In genomic region chr16:90011196-90011819, GRCh38 we compare ENCODE assay signal across 30 cellular contexts. TPM values are rescaled to one million over a fixed set of nuclear protein-coding genes. Genes with fewer than 3 reads are reported as not detected.
"Had no signal": no experiment of that assay in that cellular context is flagged by ENCODE, and none has a peak within 500 bp of the region (broad histone marks: within the 10 kb centered on the region; RNA-seq: fewer than 3 reads in every experiment).

No MANE protein-coding gene starts in this region.

- H3K36me3 Mint-ChIP-seq: activated CD8-positive, alpha-beta memory T cell treated with anti-CD3 and anti-CD28 coated beads, Interleukin-2, amount 10 ng/mL, durations not matched to agents 7 days and 5 days; activated naive CD4-positive, alpha-beta T cell treated with anti-CD3 and anti-CD28 coated beads, Interleukin-2, amount 50 U/mL, for 24 hours; stimulated activated memory B cell treated with anti-CD40 and anti-IgM and Interleukin-4, amounts not matched to agents 10 μg/mL and 1 μg/mL and 100 μg/mL, for 72 hours; type B pancreatic cell had no signal

- H3K27ac ChIP-seq: breast epithelium, heart left ventricle, left ventricle myocardium inferior, neutrophil, ovary had no signal

- H3K27me3 ChIP-seq: breast epithelium, heart left ventricle, ovary had no signal

- H3K9me3 ChIP-seq: breast epithelium, heart left ventricle, left ventricle myocardium inferior, neutrophil, ovary had no signal

- H3K4me3 Mint-ChIP-seq: activated CD4-positive, alpha-beta T cell treated with anti-CD3 and anti-CD28 coated beads, Interleukin-2, amount 10 ng/mL, durations not matched to agents 7 days and 5 days; activated CD8-positive, alpha-beta memory T cell treated with anti-CD3 and anti-CD28 coated beads, Interleukin-2, amount 10 ng/mL, durations not matched to agents 7 days and 5 days; activated CD8-positive, alpha-beta T cell treated with anti-CD3 and anti-CD28 coated beads, Interleukin-2, amount 10 ng/mL, durations not matched to agents 7 days and 5 days; activated naive CD4-positive, alpha-beta T cell treated with anti-CD3 and anti-CD28 coated beads, Interleukin-2, amount 50 U/mL, for 24 hours; activated naive CD8-positive, alpha-beta T cell treated with anti-CD3 and anti-CD28 coated beads, Interleukin-2, amount 50 U/mL, for 24 hours; nephron; stimulated activated memory B cell treated with anti-CD40 and anti-IgM and Interleukin-4, amounts not matched to agents 10 μg/mL and 1 μg/mL and 100 μg/mL, for 72 hours; stimulated activated naive CD8-positive, alpha-beta T cell treated with anti-CD3 and anti-CD28 coated beads, Interleukin-15, amount 100 ng/mL, for 72 hours; type B pancreatic cell had no signal

- DNase-seq: activated CD4-positive, alpha-beta T cell treated with anti-CD3 and anti-CD28 coated beads for 1 hour; activated CD4-positive, alpha-beta T cell treated with anti-CD3 and anti-CD28 coated beads, Interleukin-2, amount 10 ng/mL, durations not matched to agents 7 days and 5 days; activated CD8-positive, alpha-beta memory T cell treated with anti-CD3 and anti-CD28 coated beads, Interleukin-2, amount 10 ng/mL, durations not matched to agents 7 days and 5 days; activated CD8-positive, alpha-beta T cell treated with anti-CD3 and anti-CD28 coated beads, Interleukin-2, amount 10 ng/mL, durations not matched to agents 7 days and 5 days; activated naive CD8-positive, alpha-beta T cell treated with anti-CD3 and anti-CD28 coated beads, Interleukin-2, amount 50 U/mL, for 24 hours; activated T-cell treated with anti-CD3 and anti-CD28 coated beads, Interleukin-2, amount 50 U/mL, for 48 hours; amygdala; central memory CD4-positive, alpha-beta T cell; hypothalamus; kidney glomerular epithelial cell; left ventricle myocardium inferior; mesendoderm; ovary; retina; small intestine; stimulated activated CD4-positive, alpha-beta T cell treated with anti-CD3 and anti-CD28 coated beads, Interleukin-4, amount 100 ng/mL, for 24 hours; stimulated activated naive CD8-positive, alpha-beta T cell treated with anti-CD3 and anti-CD28 coated beads, Interleukin-15, amount 100 ng/mL, for 72 hours; substantia nigra; T-helper 2 cell had no signal

- H3K9me3 Mint-ChIP-seq: activated CD4-positive, alpha-beta T cell treated with anti-CD3 and anti-CD28 coated beads, Interleukin-2, amount 10 ng/mL, durations not matched to agents 7 days and 5 days; activated naive CD4-positive, alpha-beta T cell treated with anti-CD3 and anti-CD28 coated beads, Interleukin-2, amount 50 U/mL, for 24 hours; activated naive CD8-positive, alpha-beta T cell treated with anti-CD3 and anti-CD28 coated beads, Interleukin-2, amount 50 U/mL, for 24 hours; activated T-helper 2 cell treated with anti-CD3 and anti-CD28 coated beads, Interferon-gamma antibody, Interleukin-2, Interleukin-4, amounts not matched to agents 10 μg/mL and 5 μg/mL and 100 μg/mL, durations not matched to agents 14 hours and 24 hours and 36 hours; nephron; stimulated activated memory B cell treated with anti-CD40 and anti-IgM and Interleukin-4, amounts not matched to agents 10 μg/mL and 1 μg/mL and 100 μg/mL, for 72 hours; stimulated activated naive CD8-positive, alpha-beta T cell treated with anti-CD3 and anti-CD28 coated beads, Interleukin-15, amount 100 ng/mL, for 72 hours; type B pancreatic cell had no signal

- H3K36me3 ChIP-seq: breast epithelium, heart left ventricle, left ventricle myocardium inferior, neutrophil, ovary had no signal

- H3K27me3 Mint-ChIP-seq: activated naive CD4-positive, alpha-beta T cell treated with anti-CD3 and anti-CD28 coated beads, Interleukin-2, amount 50 U/mL, for 24 hours; progenitor cell of endocrine pancreas had no signal

- H3K27ac Mint-ChIP-seq: activated CD4-positive, alpha-beta T cell treated with anti-CD3 and anti-CD28 coated beads, Interleukin-2, amount 10 ng/mL, durations not matched to agents 7 days and 5 days; activated CD8-positive, alpha-beta memory T cell treated with anti-CD3 and anti-CD28 coated beads, Interleukin-2, amount 10 ng/mL, durations not matched to agents 7 days and 5 days; activated CD8-positive, alpha-beta T cell treated with anti-CD3 and anti-CD28 coated beads, Interleukin-2, amount 10 ng/mL, durations not matched to agents 7 days and 5 days; activated naive CD8-positive, alpha-beta T cell treated with anti-CD3 and anti-CD28 coated beads, Interleukin-2, amount 50 U/mL, for 24 hours; activated T-helper 2 cell treated with anti-CD3 and anti-CD28 coated beads, Interferon-gamma antibody, Interleukin-2, Interleukin-4, amounts not matched to agents 10 μg/mL and 5 μg/mL and 100 μg/mL, durations not matched to agents 14 hours and 24 hours and 36 hours; nephron; progenitor cell of endocrine pancreas; stimulated activated memory B cell treated with anti-CD40 and anti-IgM and Interleukin-4, amounts not matched to agents 10 μg/mL and 1 μg/mL and 100 μg/mL, for 72 hours; stimulated activated naive CD8-positive, alpha-beta T cell treated with anti-CD3 and anti-CD28 coated beads, Interleukin-15, amount 100 ng/mL, for 72 hours; type B pancreatic cell had no signal

- H3K4me3 ChIP-seq: breast epithelium, heart left ventricle, left ventricle myocardium inferior, lung, ovary had no signal

- H3K4me1 ChIP-seq: breast epithelium, left ventricle myocardium inferior had no signal

- ATAC-seq: activated CD8-positive, alpha-beta memory T cell treated with anti-CD3 and anti-CD28 coated beads, Interleukin-2, amount 10 ng/mL, durations not matched to agents 7 days and 5 days; activated CD8-positive, alpha-beta T cell treated with anti-CD3 and anti-CD28 coated beads, Interleukin-2, amount 10 ng/mL, durations not matched to agents 7 days and 5 days; activated naive CD8-positive, alpha-beta T cell treated with anti-CD3 and anti-CD28 coated beads, Interleukin-2, amount 50 U/mL, for 24 hours; heart left ventricle; sciatic nerve; stimulated activated memory B cell treated with anti-CD40 and anti-IgM and Interleukin-4, amounts not matched to agents 10 μg/mL and 1 μg/mL and 100 μg/mL, for 72 hours; stimulated activated naive CD8-positive, alpha-beta T cell treated with anti-CD3 and anti-CD28 coated beads, Interleukin-15, amount 100 ng/mL, for 72 hours had no signal

RNA-seq across cellular contexts. Expression of gene DBNDD1, which starts 7.9 kb away (rescaled TPM):
- total RNA-seq: activated CD8-positive, alpha-beta memory T cell treated with anti-CD3 and anti-CD28 coated beads, Interleukin-2, amount 10 ng/mL, durations not matched to agents 7 days and 5 days had no signal
